8 cellular contexts compared by ENCODE assay signal in the genomic region with DNA sequence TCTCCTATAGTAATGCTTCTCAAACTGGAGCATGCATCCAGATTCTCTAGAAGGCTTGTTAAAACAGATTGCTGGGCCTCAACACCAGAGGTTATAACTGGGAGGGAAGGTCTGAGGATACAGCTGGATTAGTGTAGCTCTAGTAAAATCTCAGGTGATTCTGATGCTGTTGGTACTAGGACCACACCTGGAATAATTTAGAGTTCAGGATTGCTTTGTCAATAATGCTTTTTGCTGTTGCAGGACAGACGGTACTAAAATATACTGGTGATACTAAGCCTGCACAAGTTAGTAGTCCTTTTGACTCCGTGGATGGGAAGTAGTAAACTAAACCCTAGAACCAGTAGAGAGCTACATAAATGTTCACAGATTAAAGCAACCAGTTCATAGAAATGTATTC.
DNase-seq lines count a peak whose midpoint lies in the region; ATAC-seq and TF ChIP-seq lines count a peak whose summit lies in the region.

No MANE protein-coding gene starts in this region.

- no peaks in the 10 kb centered on the region for H3K9me3 Mint-ChIP-seq in activated naive CD4-positive, alpha-beta T cell treated with anti-CD3 and anti-CD28 coated beads, Interleukin-2, amount 10 ng/mL, durations not matched to agents 7 days and 5 days

- DNase-seq in activated naive CD4-positive, alpha-beta T cell treated with anti-CD3 and anti-CD28 coated beads, Interleukin-2, amount 10 ng/mL, durations not matched to agents 7 days and 5 days, result no peak
- no peak for DNase-seq in activated naive CD4-positive, alpha-beta T cell treated with Interleukin-2 at 50 U/mL for 16 hours
- DNase-seq in SW480 (ENCODE audit: low spot score) (peak; percentile 37), fibroblast of lung (ENCODE audit: low read depth in 2 of 2) (peak in 1 of 2 donors; percentile 38), skeletal muscle cell (ENCODE audit: low read depth) (no peak)

- H3K4me1 Mint-ChIP-seq in activated naive CD4-positive, alpha-beta T cell treated with anti-CD3 and anti-CD28 coated beads, Interleukin-2, amount 10 ng/mL, durations not matched to agents 7 days and 5 days, result peaks cover 34% of the 10 kb centered on the region

- H3K4me1 ChIP-seq in fibroblast of lung (ENCODE audit: control insufficient read depth, extremely low read depth, insufficient read depth, low read length), result peaks cover 3% of the 10 kb centered on the region

- peak overlapping the region; percentile 4 for H2AFZ ChIP-seq in fibroblast of lung (ENCODE audit: low read length)

- peaks cover 4% of the 10 kb centered on the region for H3K36me3 Mint-ChIP-seq in activated naive CD4-positive, alpha-beta T cell treated with anti-CD3 and anti-CD28 coated beads, Interleukin-2, amount 10 ng/mL, durations not matched to agents 7 days and 5 days

- H4K20me1 ChIP-seq in fibroblast of lung (ENCODE audit: control insufficient read depth, extremely low read depth, insufficient read depth, low read length), result no peaks in the 10 kb centered on the region

- H3K4me3 ChIP-seq in fibroblast of lung (replicated peaks in 1 of 4; ENCODE audit: control extremely low read depth in 1 of 4, insufficient read depth in 1 of 4, low read depth in 3 of 4, low read length in 4 of 4), result peak overlapping the region in 2 of 4 experiments; percentile 66 to 81
- H3K4me3 ChIP-seq in skeletal muscle cell (ENCODE audit: low read depth, low read length), result peak overlapping the region; percentile 51

- no peaks in the 10 kb centered on the region for H3K27me3 ChIP-seq in fibroblast of lung (ENCODE audit: control insufficient read depth, insufficient read depth, low read length)

- H3K27ac Mint-ChIP-seq in activated naive CD4-positive, alpha-beta T cell treated with anti-CD3 and anti-CD28 coated beads, Interleukin-2, amount 10 ng/mL, durations not matched to agents 7 days and 5 days, result peak overlapping the region; percentile 100

- H3K4me2 ChIP-seq in fibroblast of lung (ENCODE audit: extremely low read depth, insufficient read depth, low read length), result peak overlapping the region; percentile 94

- no peaks in the 10 kb centered on the region for H3K27me3 Mint-ChIP-seq in activated naive CD4-positive, alpha-beta T cell treated with anti-CD3 and anti-CD28 coated beads, Interleukin-2, amount 10 ng/mL, durations not matched to agents 7 days and 5 days

- ATAC-seq in HG02938 (IDR thresholded peaks at IDR 0.05; ENCODE audit: unreplicated experiment) (no peak), GM21515 (IDR thresholded peaks at IDR 0.05; ENCODE audit: unreplicated experiment) (no peak), esophagus mucosa (no peak)

- no peaks in the 10 kb centered on the region for H3K79me2 ChIP-seq in fibroblast of lung (ENCODE audit: control insufficient read depth, insufficient read depth, low read length)

- H3K27ac ChIP-seq in fibroblast of lung (ENCODE audit: insufficient read depth, low read length), result peak overlapping the region; percentile 98

- H3K9ac ChIP-seq in fibroblast of lung (ENCODE audit: insufficient read depth, low read length), result no peak overlapping the region

- no peak for TF ChIP-seq CTCF in fibroblast of lung (conservative IDR thresholded peaks at IDR 0.05 in 1 of 2, IDR thresholded peaks at IDR 0.05 in 1 of 2; ENCODE audit: low read depth in 1 of 2, low read length in 2 of 2)

- H3K9me3 ChIP-seq in fibroblast of lung (ENCODE audit: control insufficient read depth, insufficient read depth, low read depth, low read length), result no peaks in the 10 kb centered on the region

- CTCF ChIA-PET in activated naive CD4-positive, alpha-beta T cell treated with anti-CD3 and anti-CD28 coated beads, Interleukin-2, amount 10 ng/mL, durations not matched to agents 7 days and 5 days (lab: Charles Lee), result interaction anchor here (0.9 to 2.6 kb wide), 6 partner anchors 60 to 633 kb away, joined by 3 to 46 read pairs (median 4); no protein-coding TSS in a partner anchor

- H3K36me3 ChIP-seq in fibroblast of lung (ENCODE audit: control insufficient read depth, insufficient read depth, low read length), result no peaks in the 10 kb centered on the region

- peak overlapping the region; percentile 93 for H3K4me3 Mint-ChIP-seq in activated naive CD4-positive, alpha-beta T cell treated with anti-CD3 and anti-CD28 coated beads, Interleukin-2, amount 10 ng/mL, durations not matched to agents 7 days and 5 days
